18 cellular contexts compared by ENCODE assay signal in genomic region chr20:44020406-44021148, GRCh38.
DNase-seq lines count a peak whose midpoint lies in the region; ATAC-seq and TF ChIP-seq lines count a peak whose summit lies in the region.
"Had no signal": no experiment of that assay in that cellular context is flagged by ENCODE, and none has a peak within 500 bp of the region (broad histone marks: within the 10 kb centered on the region; RNA-seq: fewer than 3 reads in every experiment).

No MANE protein-coding gene starts in this region.

- no peaks in the 10 kb centered on the region for H3K36me3 ChIP-seq in mesenchymal stem cell (ENCODE audit: control insufficient read depth in 1 of 2, insufficient read depth in 2 of 2, low read depth in 1 of 2, low read length in 2 of 2)
- H3K36me3 ChIP-seq in upper lobe of right lung: no peaks in the 10 kb centered on the region
- H3K36me3 ChIP-seq: thyroid gland had no signal

- no peak for ATAC-seq in T-helper 17 cell
- no peak for ATAC-seq in upper lobe of right lung
- ATAC-seq: K562 had no signal

- H3K23me2 ChIP-seq in H9 (ENCODE audit: insufficient read length, low read depth, low read length, poor library complexity, severe bottlenecking): no peaks in the 10 kb centered on the region

- no peak overlapping the region for H4K91ac ChIP-seq in H9 (ENCODE audit: insufficient read length, low read depth, low read length)
- peak overlapping the region; percentile 25 for H4K91ac ChIP-seq in mesenchymal stem cell (ENCODE audit: low read length)

- H3K36me3 Mint-ChIP-seq in T-helper 2 cell treated with Interferon-gamma antibody and Interleukin-4, amounts not matched to agents 5 μg/mL and 100 μg/mL, for 36 hours (ENCODE audit: low read depth): no peaks in the 10 kb centered on the region
- H3K36me3 Mint-ChIP-seq in H9 (ENCODE audit: insufficient read depth in 1 of 3, low read depth in 3 of 3): no peaks in the 10 kb centered on the region
- no peaks in the 10 kb centered on the region for H3K36me3 Mint-ChIP-seq in T-helper 17 cell (ENCODE audit: low read depth)
- H3K36me3 Mint-ChIP-seq: brain had no signal

- H3K79me1 ChIP-seq in H9 (ENCODE audit: insufficient read depth, low read depth, low read length, poor library complexity, severe bottlenecking) (no peaks in the 10 kb centered on the region), mesenchymal stem cell (replicated peaks; ENCODE audit: low read length, poor library complexity, severe bottlenecking) (no peaks in the 10 kb centered on the region)

- H2AFZ ChIP-seq in H9 (ENCODE audit: low read length) (no peak overlapping the region), mesenchymal stem cell (ENCODE audit: low read depth, low read length) (no peak overlapping the region)

- peaks cover 43% of the 10 kb centered on the region for H3K4me1 Mint-ChIP-seq in T-helper 2 cell treated with Interferon-gamma antibody and Interleukin-4, amounts not matched to agents 5 μg/mL and 100 μg/mL, for 36 hours (ENCODE audit: low read depth)
- peaks cover 16 to 22% of the 10 kb centered on the region in 2 experiments for H3K4me1 Mint-ChIP-seq in H9
- H3K4me1 Mint-ChIP-seq in T-helper 17 cell: peaks cover 28% of the 10 kb centered on the region

- H2AK5ac ChIP-seq in H9 (ENCODE audit: insufficient read length, low read length) (no peak overlapping the region), mesenchymal stem cell (ENCODE audit: low read length, severe bottlenecking) (no peak overlapping the region)

- no peak for DNase-seq in T-helper 2 cell treated with Interferon-gamma antibody and Interleukin-4, amounts not matched to agents 5 μg/mL and 100 μg/mL, for 36 hours (ENCODE audit: low spot score)
- DNase-seq in T-helper 2 cell: no peak
- peak; percentile 69 for DNase-seq in H9
- DNase-seq in T-helper 17 cell: no peak
- DNase-seq in mesenchymal stem cell: no peak
- no peak for DNase-seq in hypothalamus (lab: John Stamatoyannopoulos, UW)
- DNase-seq in OCI-M1 (lab: John Stamatoyannopoulos, UW): no peak
- DNase-seq in upper lobe of right lung: no peak
- DNase-seq: COR-L47; GF-D8; HFFc6; mammary epithelial cell; NCI-H1436 treated with DMSO at 0.1 percent for 48 hours; SIG-M5; stimulated activated CD4-positive, alpha-beta T cell treated with anti-CD3 and anti-CD28 coated beads, Interleukin-2, amount 100 ng/mL, for 48 hours had no signal

- TF ChIP-seq CTCF in H9 (conservative IDR thresholded peaks at IDR 0.05): no peak
- TF ChIP-seq CTCF in upper lobe of right lung (IDR thresholded peaks at IDR 0.05): no peak

- H3K23ac ChIP-seq in H9 (ENCODE audit: insufficient read length, low read depth, low read length) (no peak overlapping the region), mesenchymal stem cell (ENCODE audit: low read length in 2 of 2) (peak overlapping the region in 1 of 2 experiments; percentile 10)

- H3K4ac ChIP-seq in H9 (ENCODE audit: low read depth, low read length) (no peak overlapping the region), mesenchymal stem cell (ENCODE audit: low read depth in 1 of 2, low read length in 2 of 2) (no peak overlapping the region)

- H3K27ac ChIP-seq in H9 (ENCODE audit: insufficient read length, low read depth, low read length) (no peak overlapping the region), mesenchymal stem cell (ENCODE audit: low read length, poor library complexity, severe bottlenecking) (no peak overlapping the region), upper lobe of right lung (no peak overlapping the region)
- H3K27ac ChIP-seq: thyroid gland had no signal

- H2BK20ac ChIP-seq in H9 (ENCODE audit: low read depth, low read length, poor library complexity, severe bottlenecking): no peak overlapping the region

- H3K27me3 Mint-ChIP-seq in T-helper 2 cell treated with Interferon-gamma antibody and Interleukin-4, amounts not matched to agents 5 μg/mL and 100 μg/mL, for 36 hours (ENCODE audit: low read depth): peaks cover 74% of the 10 kb centered on the region
- H3K27me3 Mint-ChIP-seq in H9 (ENCODE audit: low read depth) (peaks cover 2% of the 10 kb centered on the region), T-helper 17 cell (peaks cover 26% of the 10 kb centered on the region)

- H3K9me3 Mint-ChIP-seq in T-helper 2 cell treated with Interferon-gamma antibody and Interleukin-4, amounts not matched to agents 5 μg/mL and 100 μg/mL, for 36 hours: no peaks in the 10 kb centered on the region
- no peaks in the 10 kb centered on the region for H3K9me3 Mint-ChIP-seq in H9
- H3K9me3 Mint-ChIP-seq: brain, HFFc6 had no signal

- H2BK120ac ChIP-seq in H9 (ENCODE audit: low read depth, low read length, poor library complexity, severe bottlenecking): no peak overlapping the region
- no peak overlapping the region for H2BK120ac ChIP-seq in mesenchymal stem cell (ENCODE audit: low read depth, low read length)

- H3T11ph ChIP-seq in H9 (ENCODE audit: low read length): no peak overlapping the region

- WGBS in H9 (ENCODE audit: extremely low coverage, insufficient read length, low lambda C conversion rate): no CpG with 5 or more reads among the region's 12 CpGs
- 88% methylated on average over 10 of the region's 12 CpGs for WGBS in mesenchymal stem cell

- H2BK5ac ChIP-seq in H9 (ENCODE audit: insufficient read length, low read length): no peak overlapping the region
- H2BK5ac ChIP-seq in mesenchymal stem cell (ENCODE audit: low read depth, low read length, poor library complexity, severe bottlenecking): no peak overlapping the region

- H3K79me2 ChIP-seq in H9 (ENCODE audit: insufficient read depth, low read length): no peaks in the 10 kb centered on the region

- intact Hi-C loops in upper lobe of right lung (cut with DNase I): no loop called here

- H3K18ac ChIP-seq in H9 (ENCODE audit: insufficient read length, low read depth, low read length) (no peak overlapping the region), mesenchymal stem cell (ENCODE audit: low read depth in 1 of 2, low read length in 2 of 2) (no peak overlapping the region)

- H3K4me2 ChIP-seq in H9 (ENCODE audit: insufficient read depth, insufficient read length, low read length) (no peak overlapping the region), mesenchymal stem cell (ENCODE audit: low read length, poor library complexity, severe bottlenecking) (no peak overlapping the region)

- H4K8ac ChIP-seq in H9 (replicated peaks; ENCODE audit: insufficient read length, low read depth, low read length) (no peak overlapping the region), mesenchymal stem cell (ENCODE audit: low read length) (no peak overlapping the region)

- H3K4me3 ChIP-seq in mesenchymal stem cell (ENCODE audit: insufficient read depth in 1 of 2, low read depth in 1 of 2, low read length in 2 of 2) (peak overlapping the region in 1 of 2 experiments; percentile 11), upper lobe of right lung (no peak overlapping the region)
- H3K4me3 ChIP-seq: K562, thyroid gland had no signal

- H3K27ac Mint-ChIP-seq in T-helper 2 cell treated with Interferon-gamma antibody and Interleukin-4, amounts not matched to agents 5 μg/mL and 100 μg/mL, for 36 hours: no peak overlapping the region
- H3K27ac Mint-ChIP-seq in H9 (peak overlapping the region in 1 of 3 experiments; percentile 90; a peak in 1 of 7 replicates), T-helper 17 cell (no peak overlapping the region)

- no peak overlapping the region for H3K56ac ChIP-seq in H9 (ENCODE audit: insufficient read length, low read depth, low read length)

- no peaks in the 10 kb centered on the region for H3K27me3 ChIP-seq in H9 (ENCODE audit: insufficient read depth, low read length)
- peaks cover 12 to 43% of the 10 kb centered on the region in 2 experiments for H3K27me3 ChIP-seq in mesenchymal stem cell (ENCODE audit: control insufficient read depth in 1 of 2, insufficient read depth in 1 of 2, low read length in 2 of 2)
- no peaks in the 10 kb centered on the region for H3K27me3 ChIP-seq in upper lobe of right lung
- H3K27me3 ChIP-seq: thyroid gland had no signal

- no peak overlapping the region for H2BK15ac ChIP-seq in H9 (ENCODE audit: low read depth, low read length)
- H2BK15ac ChIP-seq in mesenchymal stem cell (ENCODE audit: low read depth, poor library complexity, severe bottlenecking): no peak overlapping the region

- no peaks in the 10 kb centered on the region for H4K20me1 ChIP-seq in H9 (ENCODE audit: control insufficient read depth, insufficient read depth, insufficient read length)

- H2BK12ac ChIP-seq in H9 (ENCODE audit: insufficient read length, low read depth, low read length) (no peak overlapping the region), mesenchymal stem cell (ENCODE audit: low read length in 2 of 2) (peak overlapping the region in 1 of 2 experiments; percentile 24)

- H3K14ac ChIP-seq in H9 (ENCODE audit: insufficient read depth, low read length) (no peak overlapping the region), mesenchymal stem cell (ENCODE audit: low read length in 2 of 2) (peak overlapping the region in 1 of 2 experiments; percentile 49)

- H3K9me3 ChIP-seq in H9 (ENCODE audit: control insufficient read depth, low read depth, low read length) (no peaks in the 10 kb centered on the region), T-helper 17 cell (ENCODE audit: control insufficient read depth, low read length, poor library complexity, severe bottlenecking) (no peaks in the 10 kb centered on the region), mesenchymal stem cell (ENCODE audit: control insufficient read depth, low read length) (no peaks in the 10 kb centered on the region), upper lobe of right lung (no peaks in the 10 kb centered on the region)
- H3K9me3 ChIP-seq: thyroid gland had no signal

- 0 out of 2 replicates have a peak, but pooled peaks cover 2% of the 10 kb centered on the region for H3K4me1 ChIP-seq in H9 (ENCODE audit: insufficient read depth, low read length)
- H3K4me1 ChIP-seq in mesenchymal stem cell (ENCODE audit: control insufficient read depth, insufficient read depth, low read depth, low read length): peaks cover 11% of the 10 kb centered on the region
- peaks cover 22% of the 10 kb centered on the region for H3K4me1 ChIP-seq in upper lobe of right lung

- no peak overlapping the region for H4K5ac ChIP-seq in H9 (ENCODE audit: insufficient read length, low read depth, low read length)

- no peak overlapping the region for H3K9ac ChIP-seq in H9 (ENCODE audit: extremely low read depth, insufficient read length, low read length)
- H3K9ac ChIP-seq in mesenchymal stem cell (ENCODE audit: low read length): no peak overlapping the region

- peak overlapping the region; percentile 56 for H3K4me3 Mint-ChIP-seq in T-helper 2 cell treated with Interferon-gamma antibody and Interleukin-4, amounts not matched to agents 5 μg/mL and 100 μg/mL, for 36 hours
- H3K4me3 Mint-ChIP-seq in H9 (no peak overlapping the region), T-helper 17 cell (peak overlapping the region; percentile 74)
- H3K4me3 Mint-ChIP-seq: brain, HFFc6 had no signal

Comparison
In these comparisons a context has a peak if more than half of its experiments do, and no peak if none do; other contexts are left out.
1. H3K4me3 Mint-ChIP-seq: peak in T-helper 2 cell treated with Interferon-gamma antibody and Interleukin-4, amounts not matched to agents 5 μg/mL and 100 μg/mL, for 36 hours (single experiment) and T-helper 17 cell (single experiment); none in H9 (0 of 2).